In genomic region chr1:209106861-209107260, GRCh38 we compare ENCODE assay signal across 13 cellular contexts.
"Had no signal": no experiment of that assay in that cellular context is flagged by ENCODE, and none has a peak within 500 bp of the region (broad histone marks: within the 10 kb centered on the region; RNA-seq: fewer than 3 reads in every experiment).

No MANE protein-coding gene starts in this region.

- H3K9me3 Mint-ChIP-seq: activated CD4-positive, alpha-beta T cell treated with anti-CD3 and anti-CD28 coated beads, Interleukin-2, amount 10 ng/mL, durations not matched to agents 7 days and 5 days; activated naive CD8-positive, alpha-beta T cell treated with anti-CD3 and anti-CD28 coated beads for 36 hours; memory B cell had no signal

- H3K36me3 ChIP-seq: breast epithelium, left ventricle myocardium inferior, right atrium auricular region, upper lobe of left lung had no signal

- H3K4me1 Mint-ChIP-seq: activated naive CD8-positive, alpha-beta T cell treated with anti-CD3 and anti-CD28 coated beads for 36 hours; memory B cell had no signal

- H3K9me3 ChIP-seq: breast epithelium, left ventricle myocardium inferior, right atrium auricular region, upper lobe of left lung had no signal

- DNase-seq: activated CD4-positive, alpha-beta T cell treated with anti-CD3 and anti-CD28 coated beads, Interleukin-2, amount 10 ng/mL, durations not matched to agents 7 days and 5 days; activated CD8-positive, alpha-beta memory T cell treated with anti-CD3 and anti-CD28 coated beads for 24 hours; activated naive CD8-positive, alpha-beta T cell treated with anti-CD3 and anti-CD28 coated beads for 36 hours; kidney; left ventricle myocardium inferior; stimulated activated CD4-positive, alpha-beta T cell treated with anti-CD3 and anti-CD28 coated beads, Interleukin-4, amount 100 ng/mL, for 24 hours; stimulated activated naive CD4-positive, alpha-beta T cell treated with Interleukin-2 at 50 U/mL for 16 hours had no signal

- H3K27ac ChIP-seq: breast epithelium, left ventricle myocardium inferior, right atrium auricular region, skin epidermis, upper lobe of left lung had no signal

- H3K4me3 Mint-ChIP-seq: activated CD4-positive, alpha-beta T cell treated with anti-CD3 and anti-CD28 coated beads, Interleukin-2, amount 10 ng/mL, durations not matched to agents 7 days and 5 days; activated naive CD8-positive, alpha-beta T cell treated with anti-CD3 and anti-CD28 coated beads for 36 hours; memory B cell; natural killer cell treated with Interleukin-12 subunit alpha and Interleukin-12 subunit beta and Interleukin-15 and Interleukin-18, amount 100 ng/mL, for 72 hours had no signal

- H3K4me3 ChIP-seq: breast epithelium, left ventricle myocardium inferior, right atrium auricular region, skin epidermis, upper lobe of left lung had no signal

- H3K27me3 ChIP-seq: breast epithelium, right atrium auricular region, upper lobe of left lung had no signal

- H3K27me3 Mint-ChIP-seq: memory B cell; natural killer cell treated with Interleukin-12 subunit alpha and Interleukin-12 subunit beta and Interleukin-15 and Interleukin-18, amount 100 ng/mL, for 72 hours had no signal

- H3K4me1 ChIP-seq: breast epithelium, left ventricle myocardium inferior, upper lobe of left lung had no signal

- H3K27ac Mint-ChIP-seq: activated CD4-positive, alpha-beta T cell treated with anti-CD3 and anti-CD28 coated beads, Interleukin-2, amount 10 ng/mL, durations not matched to agents 7 days and 5 days; activated naive CD8-positive, alpha-beta T cell treated with anti-CD3 and anti-CD28 coated beads for 36 hours; memory B cell; natural killer cell treated with Interleukin-12 subunit alpha and Interleukin-12 subunit beta and Interleukin-15 and Interleukin-18, amount 100 ng/mL, for 72 hours had no signal

- H3K36me3 Mint-ChIP-seq: activated naive CD8-positive, alpha-beta T cell treated with anti-CD3 and anti-CD28 coated beads for 36 hours; memory B cell; natural killer cell treated with Interleukin-12 subunit alpha and Interleukin-12 subunit beta and Interleukin-15 and Interleukin-18, amount 100 ng/mL, for 72 hours had no signal
